1 cellular context compared by ENCODE assay signal in genomic region chr15:68277131-68277604, GRCh38.
TF ChIP-seq lines count a peak whose summit lies in the region.

No MANE protein-coding gene starts in this region.

TF ChIP-seq in K562, 482 proteins besides CTCF, POLR2A, EP300 and RAD21 (continued from another document):
- peak in 1 of 2 experiments; percentile 51; a peak in 1 of 4 replicates for TF ChIP-seq MLLT1 (IDR thresholded peaks at IDR 0.05)
- TF ChIP-seq ZNF282 (CRISPR knock-in tag; IDR thresholded peaks at IDR 0.05), result no peak
- TF ChIP-seq ZNF592 (IDR thresholded peaks at IDR 0.05), result no peak
- no peak for TF ChIP-seq VEZF1 (CRISPR knock-in tag; IDR thresholded peaks at IDR 0.05)
- no peak for TF ChIP-seq ZNF146 (CRISPR knock-in tag; IDR thresholded peaks at IDR 0.05; ENCODE audit: unreplicated experiment)
- no peak for TF ChIP-seq ZNF561 (CRISPR knock-in tag; conservative IDR thresholded peaks at IDR 0.05)
- TF ChIP-seq IRF2 (CRISPR knock-in tag; IDR thresholded peaks at IDR 0.05), result no peak
- no peak for TF ChIP-seq RNF219 (CRISPR knock-in tag; IDR thresholded peaks at IDR 0.05)
- TF ChIP-seq USF2 (CRISPR knock-in tag; IDR thresholded peaks at IDR 0.05), result no peak
- 0 out of 6 replicates have a peak, but pooled peaks of 1 of the 3 experiments have one; percentile 93 for TF ChIP-seq ZBTB11 (CRISPR knock-in tag; IDR thresholded peaks at IDR 0.05)
- TF ChIP-seq ZNF354B (CRISPR knock-in tag; IDR thresholded peaks at IDR 0.05), result no peak
- no peak for TF ChIP-seq OTX1 (CRISPR knock-in tag; IDR thresholded peaks at IDR 0.05)
- no peak for TF ChIP-seq NR1H2 (CRISPR knock-in tag; IDR thresholded peaks at IDR 0.05)
- TF ChIP-seq ZBTB33 (CRISPR knock-in tag; IDR thresholded peaks at IDR 0.05), result 0 out of 2 replicates have a peak, but pooled peaks have one; percentile 35
- TF ChIP-seq ZBTB7A (IDR thresholded peaks at IDR 0.05; ENCODE audit: borderline replicate concordance, control insufficient read depth, low read depth, low read length), result peak; percentile 18; the same call in 1 of the 2 replicates
